ENCODE assay signal across 10 cellular contexts in the genomic region with DNA sequence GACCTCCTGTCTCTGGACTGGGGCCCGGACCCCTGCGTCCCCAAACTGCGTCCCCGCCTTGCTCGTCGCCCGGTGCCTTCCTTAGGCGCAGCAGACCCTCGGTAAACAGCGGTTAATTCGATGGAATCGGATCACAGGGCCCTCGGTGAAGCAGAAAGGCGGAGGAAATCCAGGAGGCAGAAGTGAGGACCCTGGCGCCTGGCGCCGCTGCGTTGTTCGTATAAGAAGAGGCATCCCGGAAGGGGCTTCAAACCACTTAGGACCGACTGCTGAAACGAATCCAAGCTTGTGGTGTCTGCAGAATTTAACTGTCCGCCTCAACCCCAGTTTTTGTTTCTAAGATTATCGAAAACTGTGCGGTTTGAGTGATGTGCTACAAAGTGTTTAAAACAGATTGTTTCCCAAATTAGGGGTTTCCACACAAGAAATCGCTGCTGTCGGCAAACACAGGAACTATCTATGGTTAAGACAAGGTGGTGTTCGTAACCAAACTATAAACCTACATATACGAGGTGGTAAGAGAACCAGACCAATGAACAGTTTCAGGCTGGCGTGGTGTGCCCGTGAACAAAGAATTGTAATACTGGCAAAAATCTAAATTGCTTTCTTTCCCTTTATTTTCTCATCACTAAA. TPM values are rescaled to one million over a fixed set of nuclear protein-coding genes. Genes with fewer than 3 reads are reported as not detected.
DNase-seq lines count a peak whose midpoint lies in the region; ATAC-seq and TF ChIP-seq lines count a peak whose summit lies in the region.
"Had no signal": no experiment of that assay in that cellular context is flagged by ENCODE, and none has a peak within 500 bp of the region (broad histone marks: within the 10 kb centered on the region; RNA-seq: fewer than 3 reads in every experiment).

No MANE protein-coding gene starts in this region.

- in situ Hi-C loops in GM23248 (cut with MboI) = no loop called here

- H3K9ac ChIP-seq in BLaER1 (peak overlapping the region; percentile 58), GM23248 (peak overlapping the region; percentile 78)

- DNase-seq in GM23248 (peak; percentile 48), coronary artery (ENCODE audit: low spot score) (no peak), NCI-H510A (lab: John Stamatoyannopoulos, UW) (no peak), mucosa of gallbladder (ENCODE audit: low spot score) (no peak)
- DNase-seq in natural killer cell treated with Interleukin-12 subunit alpha and Interleukin-12 subunit beta and Interleukin-15 and Interleukin-18, amount 100 ng/mL, for 72 hours (ENCODE audit: low spot score) = no peak
- DNase-seq: NCI-H2107 had no signal

- peak overlapping the region; percentile 64 for H2AFZ ChIP-seq in GM23248

- peaks cover 35 to 50% of the 10 kb centered on the region in 2 donors for H3K27me3 Mint-ChIP-seq in natural killer cell treated with Interleukin-12 subunit alpha and Interleukin-12 subunit beta and Interleukin-15 and Interleukin-18, amount 100 ng/mL, for 72 hours

- H3K79me2 ChIP-seq in GM23248 (ENCODE audit: insufficient read depth) = peaks cover 35% of the 10 kb centered on the region

- no peak for TF ChIP-seq CTCF in coronary artery (IDR thresholded peaks at IDR 0.05)

- H4K20me1 ChIP-seq in BLaER1 (no peaks in the 10 kb centered on the region), GM23248 (ENCODE audit: insufficient read depth) (no peaks in the 10 kb centered on the region)

- peak overlapping the region; percentile 11 for H3K4me3 Mint-ChIP-seq in natural killer cell treated with Interleukin-12 subunit alpha and Interleukin-12 subunit beta and Interleukin-15 and Interleukin-18, amount 100 ng/mL, for 72 hours

- H3K36me3 ChIP-seq in BLaER1 (no peaks in the 10 kb centered on the region), GM23248 (ENCODE audit: low read depth) (peaks cover 3% of the 10 kb centered on the region; the same call in 1 of the 2 replicates)
- H3K36me3 ChIP-seq: prostate gland had no signal

- H3K36me3 Mint-ChIP-seq in natural killer cell treated with Interleukin-12 subunit alpha and Interleukin-12 subunit beta and Interleukin-15 and Interleukin-18, amount 100 ng/mL, for 72 hours = no peaks in the 10 kb centered on the region

- peaks cover 61% of the 10 kb centered on the region for H3F3A ChIP-seq in GM23248 (ENCODE audit: insufficient read depth)

- 16 to 18% methylated on average over 31 of the region's 31 CpGs for WGBS in GM23248 (ENCODE audit: low coverage in 1 of 2, low lambda C conversion rate in 2 of 2, missing lambda C conversion rate in 2 of 2), 2 experiments

- H3K9me3 Mint-ChIP-seq in natural killer cell treated with Interleukin-12 subunit alpha and Interleukin-12 subunit beta and Interleukin-15 and Interleukin-18, amount 100 ng/mL, for 72 hours = no peaks in the 10 kb centered on the region

- no peaks in the 10 kb centered on the region for H3K9me2 ChIP-seq in GM23248 (ENCODE audit: insufficient read depth)

- peak overlapping the region; percentile 69 for H3K4me3 ChIP-seq in BLaER1
- H3K4me3 ChIP-seq in GM23248 = peak overlapping the region; percentile 74
- H3K4me3 ChIP-seq in coronary artery = peak overlapping the region; percentile 69

- H3K27ac ChIP-seq in BLaER1 (no peak overlapping the region), GM23248 (peak overlapping the region; percentile 16), coronary artery (no peak overlapping the region)
- H3K27ac ChIP-seq: prostate gland had no signal

- H3K27ac Mint-ChIP-seq in natural killer cell treated with Interleukin-12 subunit alpha and Interleukin-12 subunit beta and Interleukin-15 and Interleukin-18, amount 100 ng/mL, for 72 hours = no peak overlapping the region

- peaks cover 40% of the 10 kb centered on the region for H3K27me3 ChIP-seq in BLaER1
- H3K27me3 ChIP-seq in GM23248 (replicated peaks; ENCODE audit: insufficient read depth) = no peaks in the 10 kb centered on the region

- peak overlapping the region; percentile 98 for H3K4me2 ChIP-seq in BLaER1
- peak overlapping the region; percentile 85 for H3K4me2 ChIP-seq in GM23248 (ENCODE audit: unreplicated experiment)

- H3K4me1 ChIP-seq in BLaER1 (peaks cover 29% of the 10 kb centered on the region), GM23248 (ENCODE audit: insufficient read depth) (peaks cover 49% of the 10 kb centered on the region)
- H3K4me1 ChIP-seq: prostate gland had no signal

- no peak for ATAC-seq in natural killer cell treated with Interleukin-12 subunit alpha and Interleukin-12 subunit beta and Interleukin-15 and Interleukin-18, amount 100 ng/mL, for 72 hours
- ATAC-seq in GM21723 (IDR thresholded peaks at IDR 0.05; ENCODE audit: unreplicated experiment) (no peak), HG02970 (IDR thresholded peaks at IDR 0.05; ENCODE audit: low FRiP score, unreplicated experiment) (no peak)

- H3K9me3 ChIP-seq in BLaER1 = no peaks in the 10 kb centered on the region
- no peaks in the 10 kb centered on the region for H3K9me3 ChIP-seq in GM23248 (ENCODE audit: low read depth)
- H3K9me3 ChIP-seq: prostate gland had no signal

- peaks cover 0 to 7% of the 10 kb centered on the region in 2 donors for H3K4me1 Mint-ChIP-seq in natural killer cell treated with Interleukin-12 subunit alpha and Interleukin-12 subunit beta and Interleukin-15 and Interleukin-18, amount 100 ng/mL, for 72 hours (ENCODE audit: low read depth in 2 of 2)

RNA-seq across cellular contexts. Expression of a gene that starts 0.8 kb away (rescaled TPM):
- 21.1 and 25.9 TPM in 2 replicates for total RNA-seq in GM23248 (2014; rRNA removed; shearing (Covaris generic))
- polyA plus RNA-seq in GM23248 (2016; fragmentation: Nextera tagmentation; extraction: Ambion mirVana) = 5.1 and 5.4 TPM in 2 replicates
- total RNA-seq in natural killer cell treated with Interleukin-12 subunit alpha and Interleukin-12 subunit beta and Interleukin-15 and Interleukin-18, amount 100 ng/mL, for 72 hours = 1 to 10 TPM; 1.5 to 4.4 TPM
- total RNA-seq in mucosa of gallbladder = 3.1 TPM
